8 cellular contexts compared by ENCODE assay signal in the genomic region with DNA sequence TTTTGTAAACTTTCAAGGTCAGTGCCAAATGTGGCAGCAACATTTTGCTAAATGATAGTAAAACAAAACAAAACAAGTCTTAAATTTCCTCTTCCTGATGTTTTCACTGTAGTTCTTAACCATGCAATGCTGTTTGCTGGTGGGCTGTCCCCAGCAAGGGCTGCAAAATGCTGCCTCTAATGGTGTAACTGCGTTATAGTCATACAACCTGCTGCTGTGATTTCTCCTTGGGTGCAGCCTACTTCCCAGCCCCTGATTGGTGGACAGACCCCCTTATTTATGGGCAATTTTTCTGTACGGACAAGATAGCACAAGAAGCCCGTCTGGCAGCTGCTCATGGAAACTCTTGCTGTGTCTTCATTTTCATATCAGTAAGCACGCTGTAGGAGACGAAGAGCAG.
DNase-seq lines count a peak whose midpoint lies in the region; ATAC-seq and TF ChIP-seq lines count a peak whose summit lies in the region.

No MANE protein-coding gene starts in this region.

- TF ChIP-seq CTCF in fibroblast of pulmonary artery (IDR thresholded peaks at IDR 0.05; ENCODE audit: low read length, missing control alignments) = peak; percentile 10

- H3K4me3 Mint-ChIP-seq in stimulated activated memory B cell treated with anti-CD40 and anti-IgM and Interleukin-4, amounts not matched to agents 10 μg/mL and 1 μg/mL and 100 μg/mL, for 72 hours = no peak overlapping the region

- DNase-seq in NCI-H2171 treated with DMSO at 0.1 percent for 48 hours (lab: John Stamatoyannopoulos, UW) (peak; percentile 34), NCI-H2171 (lab: John Stamatoyannopoulos, UW) (no peak), NCI-H1694 treated with DMSO at 0.1 percent for 48 hours (lab: John Stamatoyannopoulos, UW) (peak; percentile 1), fibroblast of pulmonary artery (ENCODE audit: low read depth) (peak; percentile 5), NCI-H2196 treated with DMSO at 0.1 percent for 48 hours (lab: John Stamatoyannopoulos, UW; ENCODE audit: unreplicated experiment) (no peak), NCI-H1105 (lab: John Stamatoyannopoulos, UW) (no peak), NCI-H774 (lab: John Stamatoyannopoulos, UW) (no peak)

- no peak overlapping the region for H3K4me3 ChIP-seq in fibroblast of pulmonary artery (replicated peaks; ENCODE audit: low read depth, low read length)

- H3K9me3 Mint-ChIP-seq in stimulated activated memory B cell treated with anti-CD40 and anti-IgM and Interleukin-4, amounts not matched to agents 10 μg/mL and 1 μg/mL and 100 μg/mL, for 72 hours = peaks cover under 1% of the 10 kb centered on the region

- peak; percentile 66 for ATAC-seq in stimulated activated memory B cell treated with anti-CD40 and anti-IgM and Interleukin-4, amounts not matched to agents 10 μg/mL and 1 μg/mL and 100 μg/mL, for 72 hours

- H3K27ac Mint-ChIP-seq in stimulated activated memory B cell treated with anti-CD40 and anti-IgM and Interleukin-4, amounts not matched to agents 10 μg/mL and 1 μg/mL and 100 μg/mL, for 72 hours = no peak overlapping the region

- H3K4me1 Mint-ChIP-seq in stimulated activated memory B cell treated with anti-CD40 and anti-IgM and Interleukin-4, amounts not matched to agents 10 μg/mL and 1 μg/mL and 100 μg/mL, for 72 hours = peaks cover 6% of the 10 kb centered on the region

- H3K27me3 Mint-ChIP-seq in stimulated activated memory B cell treated with anti-CD40 and anti-IgM and Interleukin-4, amounts not matched to agents 10 μg/mL and 1 μg/mL and 100 μg/mL, for 72 hours = no peaks in the 10 kb centered on the region

- H3K36me3 Mint-ChIP-seq in stimulated activated memory B cell treated with anti-CD40 and anti-IgM and Interleukin-4, amounts not matched to agents 10 μg/mL and 1 μg/mL and 100 μg/mL, for 72 hours = peaks cover 2% of the 10 kb centered on the region

Comparison
In these comparisons a context has a peak if more than half of its experiments do, and no peak if none do; other contexts are left out.
1. DNase-seq: peak in NCI-H2171 treated with DMSO at 0.1 percent for 48 hours (single experiment), NCI-H1694 treated with DMSO at 0.1 percent for 48 hours (single experiment) and fibroblast of pulmonary artery (single experiment); none in NCI-H2171 (single experiment), NCI-H2196 treated with DMSO at 0.1 percent for 48 hours (single experiment), NCI-H1105 (single experiment) and NCI-H774 (single experiment).